Comparison of ENCODE assay signal across 18 cellular contexts in the genomic region with DNA sequence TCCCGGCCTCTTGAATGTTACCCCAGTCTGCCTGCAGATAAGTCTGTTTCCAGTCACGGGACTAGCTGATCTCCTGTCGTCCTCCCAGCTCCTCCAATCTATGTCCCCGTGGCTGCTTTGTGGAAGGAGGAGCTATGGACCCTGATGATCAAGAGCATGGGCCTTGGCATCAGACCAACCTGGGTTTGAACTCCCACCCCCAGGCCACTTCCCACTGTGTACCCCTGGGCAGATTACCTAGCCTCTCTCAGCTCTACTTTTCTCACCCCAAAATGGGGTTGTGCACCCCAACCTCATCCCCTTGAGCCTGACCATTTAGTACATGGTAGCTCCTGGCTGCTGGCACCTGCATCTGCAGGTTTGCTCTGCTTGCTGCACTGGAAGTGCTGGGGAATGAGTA. TPM values are rescaled to one million over a fixed set of nuclear protein-coding genes. Genes with fewer than 3 reads are reported as not detected.
DNase-seq lines count a peak whose midpoint lies in the region; ATAC-seq and TF ChIP-seq lines count a peak whose summit lies in the region.
"Had no signal": no experiment of that assay in that cellular context is flagged by ENCODE, and none has a peak within 500 bp of the region (broad histone marks: within the 10 kb centered on the region; RNA-seq: fewer than 3 reads in every experiment).

No MANE protein-coding gene starts in this region.

- H2AFZ ChIP-seq in Karpas-422 (ENCODE audit: low read length) = no peak overlapping the region
- no peak overlapping the region for H2AFZ ChIP-seq in trophoblast cell (ENCODE audit: insufficient read depth, low read length, poor library complexity)
- no peak overlapping the region for H2AFZ ChIP-seq in neural progenitor cell (replicated peaks)
- H2AFZ ChIP-seq: GM23338 had no signal

- TF ChIP-seq POLR2A in esophagus muscularis mucosa (IDR thresholded peaks at IDR 0.05; ENCODE audit: low read depth) (no peak), thyroid gland (IDR thresholded peaks at IDR 0.05) (no peak)

- H3K9me3 ChIP-seq in Karpas-422 (ENCODE audit: low read length) = no peaks in the 10 kb centered on the region
- H3K9me3 ChIP-seq in esophagus muscularis mucosa = no peaks in the 10 kb centered on the region
- H3K9me3 ChIP-seq in trophoblast cell (ENCODE audit: insufficient read depth, low read depth, low read length) = peaks cover 3% of the 10 kb centered on the region
- no peaks in the 10 kb centered on the region for H3K9me3 ChIP-seq in thyroid gland
- no peaks in the 10 kb centered on the region for H3K9me3 ChIP-seq in neural progenitor cell (ENCODE audit: low read depth)
- H3K9me3 ChIP-seq: HAP-1 had no signal

- H2BK120ac ChIP-seq in trophoblast cell (ENCODE audit: insufficient read depth, low read length, poor library complexity) = no peak overlapping the region

- 96% methylated on average over 4 of the region's 4 CpGs for WGBS in esophagus muscularis mucosa
- no CpG with 5 or more reads among the region's 4 CpGs for WGBS in trophoblast cell (ENCODE audit: extremely low coverage, insufficient coverage, insufficient read length)
- WGBS in thyroid gland, 2 donors = 86 to 98% methylated on average over 4 of the region's 4 CpGs

- no peak overlapping the region for H4K8ac ChIP-seq in trophoblast cell (ENCODE audit: low read depth, low read length)

- TF ChIP-seq CTCF in activated CD8-positive, alpha-beta T cell treated with anti-CD3 and anti-CD28 coated beads for 36 hours (IDR thresholded peaks at IDR 0.05) = no peak
- TF ChIP-seq CTCF in esophagus muscularis mucosa (IDR thresholded peaks at IDR 0.05) (no peak), thyroid gland (IDR thresholded peaks at IDR 0.05) (no peak), neural progenitor cell (IDR thresholded peaks at IDR 0.05) (no peak)

- no peaks in the 10 kb centered on the region for H3K36me3 Mint-ChIP-seq in activated CD8-positive, alpha-beta T cell treated with anti-CD3 and anti-CD28 coated beads, Interleukin-2, amount 10 ng/mL, durations not matched to agents 7 days and 5 days (ENCODE audit: low read depth)
- H3K36me3 Mint-ChIP-seq in activated CD8-positive, alpha-beta T cell treated with anti-CD3 and anti-CD28 coated beads for 36 hours (ENCODE audit: low read depth) = no peaks in the 10 kb centered on the region
- no peaks in the 10 kb centered on the region for H3K36me3 Mint-ChIP-seq in neural progenitor cell
- H3K36me3 Mint-ChIP-seq: CD14-positive monocyte; CD8-positive, alpha-beta T cell had no signal

- H3K27me3 Mint-ChIP-seq in activated CD8-positive, alpha-beta T cell treated with anti-CD3 and anti-CD28 coated beads, Interleukin-2, amount 10 ng/mL, durations not matched to agents 7 days and 5 days (ENCODE audit: low read depth) = no peaks in the 10 kb centered on the region
- no peaks in the 10 kb centered on the region for H3K27me3 Mint-ChIP-seq in activated CD8-positive, alpha-beta T cell treated with anti-CD3 and anti-CD28 coated beads for 36 hours
- H3K27me3 Mint-ChIP-seq in neural progenitor cell (ENCODE audit: insufficient read depth, low read depth) = peaks cover 3% of the 10 kb centered on the region

- no peak overlapping the region for H3K14ac ChIP-seq in trophoblast cell (ENCODE audit: low read length)

- no peaks in the 10 kb centered on the region for H3K27me3 ChIP-seq in Karpas-422 (ENCODE audit: low read length)
- no peaks in the 10 kb centered on the region for H3K27me3 ChIP-seq in esophagus muscularis mucosa
- no peaks in the 10 kb centered on the region for H3K27me3 ChIP-seq in trophoblast cell (ENCODE audit: insufficient read depth, low read length)
- no peaks in the 10 kb centered on the region for H3K27me3 ChIP-seq in thyroid gland
- no peaks in the 10 kb centered on the region for H3K27me3 ChIP-seq in neural progenitor cell

- DNase-seq in activated CD8-positive, alpha-beta T cell treated with anti-CD3 and anti-CD28 coated beads, Interleukin-2, amount 10 ng/mL, durations not matched to agents 7 days and 5 days = no peak
- DNase-seq in activated CD8-positive, alpha-beta T cell treated with anti-CD3 and anti-CD28 coated beads for 36 hours = no peak
- DNase-seq in Karpas-422 (no peak), esophagus muscularis mucosa (ENCODE audit: extremely low spot score) (peak; percentile 74), trophoblast cell (no peak), thyroid gland (no peak), neural progenitor cell (ENCODE audit: low spot score) (no peak)
- DNase-seq: COR-L47, DMS153, DMS79 treated with DMSO at 0.1 percent for 48 hours, EL had no signal

- TF ChIP-seq EP300 in esophagus muscularis mucosa (IDR thresholded peaks at IDR 0.05) = no peak

- intact Hi-C loops in activated CD8-positive, alpha-beta T cell treated with anti-CD3 and anti-CD28 coated beads for 36 hours (cut with micrococcal nuclease) = no loop called here
- intact Hi-C loops in esophagus muscularis mucosa (cut with DNase I) (no loop called here), thyroid gland (cut with DNase I) (no loop called here)

- no peak overlapping the region for H2AK5ac ChIP-seq in trophoblast cell (ENCODE audit: low read length)

- H3K9me2 ChIP-seq in Karpas-422 (replicated peaks; ENCODE audit: insufficient read depth, low read length) = no peaks in the 10 kb centered on the region

- ATAC-seq in activated CD8-positive, alpha-beta T cell treated with anti-CD3 and anti-CD28 coated beads, Interleukin-2, amount 10 ng/mL, durations not matched to agents 7 days and 5 days = no peak
- ATAC-seq in activated CD8-positive, alpha-beta T cell treated with anti-CD3 and anti-CD28 coated beads for 36 hours = no peak
- no peak for ATAC-seq in HG03175 (IDR thresholded peaks at IDR 0.05; ENCODE audit: unreplicated experiment)
- ATAC-seq: CD8-positive, alpha-beta T cell; GM23338 had no signal

- no peaks in the 10 kb centered on the region for H3K79me1 ChIP-seq in trophoblast cell (ENCODE audit: low read length)

- H2BK5ac ChIP-seq in trophoblast cell (ENCODE audit: low read depth, low read length, poor library complexity) = no peak overlapping the region

- H4K12ac ChIP-seq in trophoblast cell (ENCODE audit: low read depth, low read length) = no peak overlapping the region

- H3F3A ChIP-seq in neural progenitor cell (ENCODE audit: low read depth) = no peaks in the 10 kb centered on the region

- H3K4me1 ChIP-seq in Karpas-422 (ENCODE audit: low read length) (peaks cover 96% of the 10 kb centered on the region), esophagus muscularis mucosa (peaks cover 0 to 16% (median 9%) of the 10 kb centered on the region in 4 donors), trophoblast cell (ENCODE audit: control insufficient read depth in 1 of 2, insufficient read depth in 2 of 2, low read length in 2 of 2) (no peaks in the 10 kb centered on the region), thyroid gland (no peaks in the 10 kb centered on the region), neural progenitor cell (no peaks in the 10 kb centered on the region)
- H3K4me1 ChIP-seq: HAP-1 had no signal

- H3K27ac ChIP-seq in Karpas-422 (ENCODE audit: low read length) = peak overlapping the region; percentile 100
- no peak overlapping the region for H3K27ac ChIP-seq in esophagus muscularis mucosa (replicated peaks in 1 of 4)
- H3K27ac ChIP-seq in trophoblast cell (ENCODE audit: low read depth, low read length) = no peak overlapping the region
- H3K27ac ChIP-seq in thyroid gland = no peak overlapping the region
- H3K27ac ChIP-seq in neural progenitor cell = no peak overlapping the region
- H3K27ac ChIP-seq: 22Rv1 had no signal

- 0 out of 2 replicates have a peak overlapping the region, but pooled peaks have one; percentile 38 for H3K4me3 ChIP-seq in Karpas-422 (ENCODE audit: low read length)
- H3K4me3 ChIP-seq in esophagus muscularis mucosa = no peak overlapping the region
- H3K4me3 ChIP-seq in trophoblast cell (ENCODE audit: low read depth, low read length) = no peak overlapping the region
- no peak overlapping the region for H3K4me3 ChIP-seq in thyroid gland (replicated peaks in 1 of 3)
- H3K4me3 ChIP-seq in neural progenitor cell = no peak overlapping the region
- H3K4me3 ChIP-seq: GM23338, HAP-1 had no signal

- H3K4ac ChIP-seq in trophoblast cell (ENCODE audit: low read depth, low read length) = no peak overlapping the region

- POLR2A ChIA-PET in activated CD8-positive, alpha-beta T cell treated with anti-CD3 and anti-CD28 coated beads, Interleukin-2, amount 10 ng/mL, durations not matched to agents 7 days and 5 days (lab: Charles Lee) = interaction anchor here (1.0 kb wide), 1 partner anchor 20 kb away, joined by 4 read pairs; no protein-coding TSS in a partner anchor
- POLR2A ChIA-PET in activated CD8-positive, alpha-beta T cell treated with anti-CD3 and anti-CD28 coated beads for 36 hours (lab: Charles Lee) = no interaction called here

- no peaks in the 10 kb centered on the region for H3K9me3 Mint-ChIP-seq in activated CD8-positive, alpha-beta T cell treated with anti-CD3 and anti-CD28 coated beads, Interleukin-2, amount 10 ng/mL, durations not matched to agents 7 days and 5 days (ENCODE audit: insufficient read depth)
- H3K9me3 Mint-ChIP-seq in activated CD8-positive, alpha-beta T cell treated with anti-CD3 and anti-CD28 coated beads for 36 hours = no peaks in the 10 kb centered on the region
- H3K9me3 Mint-ChIP-seq in neural progenitor cell = no peaks in the 10 kb centered on the region
- H3K9me3 Mint-ChIP-seq: CD8-positive, alpha-beta T cell; GM23338 had no signal

- H3K4me3 Mint-ChIP-seq in activated CD8-positive, alpha-beta T cell treated with anti-CD3 and anti-CD28 coated beads, Interleukin-2, amount 10 ng/mL, durations not matched to agents 7 days and 5 days = no peak overlapping the region
- H3K4me3 Mint-ChIP-seq in activated CD8-positive, alpha-beta T cell treated with anti-CD3 and anti-CD28 coated beads for 36 hours = no peak overlapping the region
- no peak overlapping the region for H3K4me3 Mint-ChIP-seq in neural progenitor cell
- H3K4me3 Mint-ChIP-seq: CD14-positive monocyte; CD8-positive, alpha-beta T cell; GM23338 had no signal

- no peak overlapping the region for H3K23ac ChIP-seq in trophoblast cell (ENCODE audit: low read length)

- peak overlapping the region; percentile 34 for H3K27ac Mint-ChIP-seq in activated CD8-positive, alpha-beta T cell treated with anti-CD3 and anti-CD28 coated beads, Interleukin-2, amount 10 ng/mL, durations not matched to agents 7 days and 5 days
- no peak overlapping the region for H3K27ac Mint-ChIP-seq in activated CD8-positive, alpha-beta T cell treated with anti-CD3 and anti-CD28 coated beads for 36 hours
- H3K27ac Mint-ChIP-seq in neural progenitor cell = no peak overlapping the region
- H3K27ac Mint-ChIP-seq: CD8-positive, alpha-beta T cell; GM23338 had no signal

- no peak overlapping the region for H4K91ac ChIP-seq in trophoblast cell (ENCODE audit: low read depth, low read length)

- no peak overlapping the region for H2BK12ac ChIP-seq in trophoblast cell (ENCODE audit: low read length)

- H3K18ac ChIP-seq in trophoblast cell (ENCODE audit: low read length) = no peak overlapping the region

- peak overlapping the region; percentile 58 for H3K4me2 ChIP-seq in Karpas-422 (ENCODE audit: low read depth, low read length, poor library complexity, severe bottlenecking)
- H3K4me2 ChIP-seq in trophoblast cell (ENCODE audit: low read length) = no peak overlapping the region
- H3K4me2 ChIP-seq in neural progenitor cell = no peak overlapping the region
- H3K4me2 ChIP-seq: GM23338 had no signal

- H3K4me1 Mint-ChIP-seq in activated CD8-positive, alpha-beta T cell treated with anti-CD3 and anti-CD28 coated beads, Interleukin-2, amount 10 ng/mL, durations not matched to agents 7 days and 5 days (ENCODE audit: low read depth) = peaks cover 4% of the 10 kb centered on the region
- peaks cover 19% of the 10 kb centered on the region for H3K4me1 Mint-ChIP-seq in activated CD8-positive, alpha-beta T cell treated with anti-CD3 and anti-CD28 coated beads for 36 hours (ENCODE audit: low read depth)
- H3K4me1 Mint-ChIP-seq in neural progenitor cell = no peaks in the 10 kb centered on the region
- H3K4me1 Mint-ChIP-seq: GM23338 had no signal

- H3K79me2 ChIP-seq in Karpas-422 (ENCODE audit: low read length) (peaks cover 5% of the 10 kb centered on the region; the same call in 1 of the 2 replicates), trophoblast cell (ENCODE audit: control insufficient read depth, insufficient read depth, low read length, poor library complexity) (no peaks in the 10 kb centered on the region), neural progenitor cell (ENCODE audit: low read depth) (no peaks in the 10 kb centered on the region)

- H3K36me3 ChIP-seq in Karpas-422 (ENCODE audit: insufficient read depth, low read length) = no peaks in the 10 kb centered on the region
- peaks cover 0 to 12% (median 0%) of the 10 kb centered on the region in 4 donors for H3K36me3 ChIP-seq in esophagus muscularis mucosa
- H3K36me3 ChIP-seq in trophoblast cell (ENCODE audit: control insufficient read depth in 1 of 2, insufficient read depth in 2 of 2, low read length in 2 of 2) = no peaks in the 10 kb centered on the region
- H3K36me3 ChIP-seq in thyroid gland = no peaks in the 10 kb centered on the region
- no peaks in the 10 kb centered on the region for H3K36me3 ChIP-seq in neural progenitor cell
- H3K36me3 ChIP-seq: HAP-1 had no signal

- H4K20me1 ChIP-seq in Karpas-422 (ENCODE audit: insufficient read depth, low read depth, low read length) (no peaks in the 10 kb centered on the region), neural progenitor cell (ENCODE audit: low read depth) (no peaks in the 10 kb centered on the region)

- CTCF ChIA-PET in activated CD8-positive, alpha-beta T cell treated with anti-CD3 and anti-CD28 coated beads, Interleukin-2, amount 10 ng/mL, durations not matched to agents 7 days and 5 days (lab: Charles Lee) = interaction anchor here (1.4 kb wide), 1 partner anchor 11 kb away, joined by 6 read pairs; no protein-coding TSS in a partner anchor
- CTCF ChIA-PET in activated CD8-positive, alpha-beta T cell treated with anti-CD3 and anti-CD28 coated beads for 36 hours (lab: Charles Lee) = no interaction called here

- H3K9ac ChIP-seq in Karpas-422 (ENCODE audit: low read length) (peak overlapping the region; percentile 50; the same call in 1 of the 2 replicates), trophoblast cell (ENCODE audit: low read length) (peak overlapping the region; percentile 3), neural progenitor cell (no peak overlapping the region)

RNA-seq across cellular contexts. Expression of a gene that starts 55.8 kb away (rescaled TPM):
- not detected for total RNA-seq in activated CD8-positive, alpha-beta T cell treated with anti-CD3 and anti-CD28 coated beads, Interleukin-2, amount 10 ng/mL, durations not matched to agents 7 days and 5 days
- total RNA-seq in activated CD8-positive, alpha-beta T cell treated with anti-CD3 and anti-CD28 coated beads for 36 hours = under 1 TPM in 1 of 2 experiments, not detected in 1; 0.11 TPM
- 6.4 and 8.1 TPM in 2 replicates for total RNA-seq in Karpas-422 (2014; rRNA removed; shearing (Covaris generic); ENCODE audit: low replicate concordance)
- total RNA-seq in esophagus muscularis mucosa = 10 to 100 TPM; 10.2 to 22.1 (median 15.8) TPM
- 0.89 and 1.1 TPM in 2 replicates for polyA plus RNA-seq in trophoblast cell (2013)
- total RNA-seq in thyroid gland = 1 to 10 TPM; 2.6 to 9.5 (median 8.8) TPM
- 3.9 and 10.3 TPM in 2 replicates for total RNA-seq in neural progenitor cell (ENCODE audit: low replicate concordance)
- total RNA-seq: HT1080 had no signal
- polyA plus RNA-seq: CD14-positive monocyte had no signal
